12 cellular contexts compared by ENCODE assay signal in the genomic region with DNA sequence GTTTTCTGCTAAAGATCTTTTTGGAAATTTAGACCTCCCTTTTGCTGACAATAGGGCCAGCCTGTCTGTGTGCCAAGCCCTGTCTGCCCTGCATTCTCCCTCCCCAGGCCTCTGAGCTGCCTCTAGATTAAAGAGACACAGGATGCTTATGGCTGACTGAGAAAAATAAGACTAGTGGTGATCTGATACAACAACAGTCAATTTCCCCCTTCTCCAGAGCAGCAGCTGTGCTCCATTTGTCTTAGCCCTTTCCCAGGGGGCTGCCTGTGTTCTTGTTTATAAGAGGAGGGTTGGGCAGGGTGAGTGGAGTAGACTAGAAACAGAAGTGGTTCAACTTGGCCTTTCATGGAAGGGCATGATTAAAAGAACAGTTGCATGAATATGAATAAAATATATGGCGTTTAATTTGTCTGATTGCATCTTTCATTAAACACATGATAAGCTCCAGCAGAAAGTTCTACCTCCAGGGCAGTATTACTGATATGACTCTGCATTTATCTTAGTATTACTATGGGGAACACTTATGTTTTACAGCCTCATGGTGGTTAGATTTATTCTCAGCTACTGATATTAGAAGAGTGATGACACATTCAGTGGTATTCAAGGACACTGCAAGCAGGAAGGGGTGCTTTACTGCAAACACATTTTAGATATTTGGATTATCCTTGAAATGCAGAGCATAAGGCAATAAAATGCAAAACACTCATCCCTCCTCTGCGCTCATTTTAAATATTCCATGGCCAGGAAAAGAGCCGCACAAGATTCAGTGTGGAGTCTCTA.
A peak's percentile ranks its signal among the peaks of the same experiment; 100 is the strongest.
DNase-seq lines count a peak whose midpoint lies in the region; ATAC-seq, FAIRE-seq and TF ChIP-seq lines count a peak whose summit lies in the region.
"Had no signal": no experiment of that assay in that cellular context is flagged by ENCODE, and none has a peak within 500 bp of the region (broad histone marks: within the 10 kb centered on the region; RNA-seq: fewer than 3 reads in every experiment).

No MANE protein-coding gene starts in this region.

- no peaks in the 10 kb centered on the region for H3K36me3 ChIP-seq in heart left ventricle
- no peaks in the 10 kb centered on the region for H3K36me3 ChIP-seq in pancreas
- no peaks in the 10 kb centered on the region for H3K36me3 ChIP-seq in vagina
- H3K36me3 ChIP-seq in breast epithelium: no peaks in the 10 kb centered on the region

- peak; percentile 14 for DNase-seq in AG20443 (ENCODE audit: low spot score)
- peak; percentile 55 for DNase-seq in HS-27A (ENCODE audit: low read depth)
- DNase-seq in NCI-H748 treated with DMSO at 0.1 percent for 48 hours (lab: John Stamatoyannopoulos, UW): peak; percentile 4
- DNase-seq in heart left ventricle: peak in 1 of 5 donors; percentile 31
- no peak for DNase-seq in pancreas
- DNase-seq in HuH-7.5 (ENCODE audit: low spot score): no peak
- no peak for DNase-seq in vagina (ENCODE audit: extremely low spot score in 2 of 2)
- no peak for DNase-seq in breast epithelium (ENCODE audit: low spot score in 2 of 2)
- DNase-seq: DND-41 had no signal

- ATAC-seq in heart left ventricle (peak; percentile 37 to 71 (median 55)), pancreas (no peak)
- ATAC-seq: left lobe of liver had no signal

- TF ChIP-seq POLR2A in heart left ventricle (IDR thresholded peaks at IDR 0.05): no peak
- no peak for TF ChIP-seq POLR2A in vagina (IDR thresholded peaks at IDR 0.05)
- no peak for TF ChIP-seq POLR2A in breast epithelium (IDR thresholded peaks at IDR 0.05)

- no peak overlapping the region for H3K27ac ChIP-seq in heart left ventricle
- no peak overlapping the region for H3K27ac ChIP-seq in pancreas
- no peak overlapping the region for H3K27ac ChIP-seq in vagina
- H3K27ac ChIP-seq in breast epithelium: no peak overlapping the region
- H3K27ac ChIP-seq: epithelial cell of prostate had no signal

- peak in 1 of 12 donors; percentile 12 for TF ChIP-seq CTCF in heart left ventricle (IDR thresholded peaks at IDR 0.05)
- TF ChIP-seq CTCF in pancreas (IDR thresholded peaks at IDR 0.05): no peak
- no peak for TF ChIP-seq CTCF in vagina (IDR thresholded peaks at IDR 0.05)
- no peak for TF ChIP-seq CTCF in breast epithelium (IDR thresholded peaks at IDR 0.05)

- 70 to 74% (median 74%) methylated on average over 3 of the region's 3 CpGs for WGBS in heart left ventricle, 4 donors
- WGBS in pancreas, 2 donors: 83 to 94% methylated on average over 3 of the region's 3 CpGs

- no peaks in the 10 kb centered on the region for H3K9me3 ChIP-seq in heart left ventricle
- H3K9me3 ChIP-seq in pancreas: no peaks in the 10 kb centered on the region
- H3K9me3 ChIP-seq in vagina: no peaks in the 10 kb centered on the region
- H3K9me3 ChIP-seq in breast epithelium: no peaks in the 10 kb centered on the region

- no peak overlapping the region for H3K4me3 ChIP-seq in heart left ventricle
- no peak overlapping the region for H3K4me3 ChIP-seq in pancreas
- H3K4me3 ChIP-seq in vagina: no peak overlapping the region
- no peak overlapping the region for H3K4me3 ChIP-seq in breast epithelium

- H3K4me1 ChIP-seq in heart left ventricle (peaks cover 0 to under 1% (median 0%) of the 10 kb centered on the region in 12 donors), pancreas (no peaks in the 10 kb centered on the region), vagina (no peaks in the 10 kb centered on the region), breast epithelium (no peaks in the 10 kb centered on the region)

- intact Hi-C loops in heart left ventricle (cut with DNase I) (no loop called here), pancreas (cut with DNase I) (no loop called here), vagina (cut with DNase I) (no loop called here), breast epithelium (cut with DNase I; ENCODE audit: low total_unique reads) (no loop called here)

- FAIRE-seq in pancreas (lab: Jason Lieb, UNC): no peak
- FAIRE-seq: RCC 7860 had no signal

- no peaks in the 10 kb centered on the region for H3K27me3 ChIP-seq in heart left ventricle
- no peaks in the 10 kb centered on the region for H3K27me3 ChIP-seq in pancreas
- no peaks in the 10 kb centered on the region for H3K27me3 ChIP-seq in vagina
- H3K27me3 ChIP-seq in breast epithelium: no peaks in the 10 kb centered on the region

Comparison
In these comparisons a context has a peak if more than half of its experiments do, and no peak if none do; other contexts are left out.
1. DNase-seq: peak in AG20443 (single experiment), HS-27A (single experiment) and NCI-H748 treated with DMSO at 0.1 percent for 48 hours (single experiment); none in pancreas (0 of 6), HuH-7.5 (single experiment), vagina (0 of 2) and breast epithelium (0 of 2).
2. ATAC-seq: peak in heart left ventricle (4 of 4); none in pancreas (0 of 4).